Comparison of ENCODE assay signal across 30 cellular contexts in the genomic region with DNA sequence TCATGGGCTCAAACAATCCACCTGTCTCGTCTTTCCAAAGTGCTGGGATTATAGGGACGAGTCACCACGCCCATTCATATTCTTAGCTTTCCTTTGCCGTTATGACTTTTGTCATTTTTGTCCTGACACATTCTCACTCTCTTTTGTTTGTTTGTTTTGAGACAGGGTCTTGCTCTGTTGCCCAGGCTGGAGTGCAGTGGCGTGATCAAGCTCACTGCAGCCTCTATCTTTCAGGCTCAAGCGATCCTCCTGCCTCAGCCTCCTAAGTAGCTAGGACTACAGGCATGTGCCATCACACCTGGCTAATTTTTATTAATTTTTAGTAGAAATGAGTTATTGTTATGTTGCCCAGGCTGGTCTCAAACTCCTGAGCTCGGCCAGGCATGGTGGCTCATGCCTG.
"Had no signal": no experiment of that assay in that cellular context is flagged by ENCODE, and none has a peak within 500 bp of the region (broad histone marks: within the 10 kb centered on the region; RNA-seq: fewer than 3 reads in every experiment).

No MANE protein-coding gene starts in this region.

- H2AFZ ChIP-seq: neural progenitor cell had no signal

- H3K27me3 Mint-ChIP-seq: naive B cell had no signal

- H3K4me2 ChIP-seq: neural progenitor cell had no signal

- H3K4me1 Mint-ChIP-seq: mesothelial cell of epicardium; natural killer cell; nephron progenitor cell; neural progenitor cell; stimulated activated effector memory CD8-positive, alpha-beta T cell treated with anti-CD3 and anti-CD28 coated beads, Interleukin-12 subunit alpha, Interleukin-12 subunit beta, amount 100 ng/mL, for 72 hours had no signal

- H3K9me3 Mint-ChIP-seq: mesothelial cell of epicardium; naive B cell; natural killer cell; nephron progenitor cell; neural progenitor cell; stimulated activated effector memory CD8-positive, alpha-beta T cell treated with anti-CD3 and anti-CD28 coated beads, Interleukin-12 subunit alpha, Interleukin-12 subunit beta, amount 100 ng/mL, for 72 hours; stimulated activated naive CD8-positive, alpha-beta T cell treated with anti-CD3 and anti-CD28 coated beads, Interleukin-15, Interleukin-2, amounts not matched to agents 100 ng/mL and 50 ng/mL, for 24 hours had no signal

- H3K27me3 ChIP-seq: neural progenitor cell, pancreas, suprapubic skin, upper lobe of right lung had no signal

- H3K4me3 Mint-ChIP-seq: mesothelial cell of epicardium; naive B cell; natural killer cell; nephron progenitor cell; neural progenitor cell; stimulated activated effector memory CD8-positive, alpha-beta T cell treated with anti-CD3 and anti-CD28 coated beads, Interleukin-12 subunit alpha, Interleukin-12 subunit beta, amount 100 ng/mL, for 72 hours; stimulated activated naive CD8-positive, alpha-beta T cell treated with anti-CD3 and anti-CD28 coated beads, Interleukin-15, Interleukin-2, amounts not matched to agents 100 ng/mL and 50 ng/mL, for 24 hours had no signal

- H3K9ac ChIP-seq: neural progenitor cell had no signal

- H3K4me3 ChIP-seq: left lung, lower lobe of right lung, neural progenitor cell, pancreas, prostate gland, sigmoid colon, spleen, suprapubic skin, thoracic aorta, tibial artery, upper lobe of right lung had no signal

- DNase-seq: hippocampal formation; kidney glomerular epithelial cell; left colon; left lung; lower lobe of right lung; mammary epithelial cell; mesendoderm; naive B cell; natural killer cell; nephron progenitor cell; pancreas; retina; right cardiac atrium; sigmoid colon; small intestine; spleen; stimulated activated CD4-positive, alpha-beta T cell treated with anti-CD3 and anti-CD28 coated beads, Interleukin-4, amount 100 ng/mL, for 24 hours; stimulated activated naive CD4-positive, alpha-beta T cell; tibial artery; trophoblast cell; upper lobe of right lung had no signal

- H3K4me1 ChIP-seq: neural progenitor cell, prostate gland, sigmoid colon, suprapubic skin, tibial artery, upper lobe of right lung had no signal

- H3K36me3 Mint-ChIP-seq: mesothelial cell of epicardium; naive B cell; natural killer cell; neural progenitor cell; stimulated activated effector memory CD8-positive, alpha-beta T cell treated with anti-CD3 and anti-CD28 coated beads, Interleukin-12 subunit alpha, Interleukin-12 subunit beta, amount 100 ng/mL, for 72 hours had no signal

- FAIRE-seq: keratinocyte, pancreas, small intestine, urothelium cell line had no signal

- H3K27ac ChIP-seq: left lung, lower lobe of right lung, neural progenitor cell, pancreas, prostate gland, sigmoid colon, suprapubic skin, thoracic aorta, tibial artery, upper lobe of right lung had no signal

- H3K27ac Mint-ChIP-seq: mesothelial cell of epicardium; natural killer cell; nephron progenitor cell; neural progenitor cell; stimulated activated effector memory CD8-positive, alpha-beta T cell treated with anti-CD3 and anti-CD28 coated beads, Interleukin-12 subunit alpha, Interleukin-12 subunit beta, amount 100 ng/mL, for 72 hours had no signal

- H3K9me3 ChIP-seq: left lung, lower lobe of right lung, pancreas, prostate gland, sigmoid colon, spleen, suprapubic skin, thoracic aorta, tibial artery, upper lobe of right lung had no signal

- H3K36me3 ChIP-seq: left lung, lower lobe of right lung, neural progenitor cell, pancreas, prostate gland, sigmoid colon, spleen, suprapubic skin, thoracic aorta, tibial artery, upper lobe of right lung had no signal
